1 cellular context compared by ENCODE assay signal in the genomic region with DNA sequence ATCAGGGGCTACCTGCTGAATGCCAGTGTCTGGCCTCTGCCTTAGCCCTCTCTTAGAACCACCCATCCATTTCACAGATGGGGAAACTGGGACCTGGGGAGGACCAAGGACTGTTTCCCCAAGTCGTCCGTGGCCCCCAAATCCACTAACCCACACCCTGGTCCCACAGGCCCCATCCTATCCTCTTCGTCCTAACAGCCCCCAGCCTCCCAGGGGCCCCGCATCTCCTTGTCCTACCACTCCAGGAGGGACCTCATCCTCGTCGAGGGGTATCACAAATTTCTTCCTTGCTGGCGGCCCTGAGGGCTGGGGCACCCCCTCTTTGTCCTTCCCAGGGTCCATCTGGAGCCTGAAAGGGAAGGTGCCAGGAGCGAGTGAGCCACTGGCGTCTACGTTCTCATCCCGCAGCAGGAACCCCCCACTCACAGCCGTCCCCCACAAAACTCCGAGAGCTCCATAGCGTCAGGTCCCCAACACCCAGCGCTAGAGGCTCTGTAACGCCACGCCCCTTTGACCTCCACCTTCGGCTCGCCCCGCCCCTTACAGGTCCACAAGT.
A peak's percentile ranks its signal among the peaks of the same experiment; 100 is the strongest.
TF ChIP-seq lines count a peak whose summit lies in the region.

No MANE protein-coding gene starts in this region.

TF ChIP-seq in H1, 55 proteins besides CTCF, POLR2A, EP300 and RAD21:
- peak; percentile 6; the same call in 1 of the 2 replicates for TF ChIP-seq ATF2 (IDR thresholded peaks at IDR 0.05; ENCODE audit: low read length)
- no peak for TF ChIP-seq POLR2AphosphoS5 (IDR thresholded peaks at IDR 0.05; ENCODE audit: low read depth, low read length)
- no peak for TF ChIP-seq EGR1 (IDR thresholded peaks at IDR 0.05; ENCODE audit: borderline replicate concordance, low read depth, low read length)
- no peak for TF ChIP-seq CEBPB (IDR thresholded peaks at IDR 0.05; ENCODE audit: low read depth, low read length)
- peak; percentile 27 for TF ChIP-seq KDM4A (IDR thresholded peaks at IDR 0.05; ENCODE audit: low read depth, low read length, severe bottlenecking)
- TF ChIP-seq SIRT6 (IDR thresholded peaks at IDR 0.05; ENCODE audit: low read length) = no peak
- TF ChIP-seq KDM1A (IDR thresholded peaks at IDR 0.05; ENCODE audit: borderline replicate concordance, low read length) = 0 out of 2 replicates have a peak, but pooled peaks have one; percentile 39
